ENCODE assay signal across 15 cellular contexts in the genomic region with DNA sequence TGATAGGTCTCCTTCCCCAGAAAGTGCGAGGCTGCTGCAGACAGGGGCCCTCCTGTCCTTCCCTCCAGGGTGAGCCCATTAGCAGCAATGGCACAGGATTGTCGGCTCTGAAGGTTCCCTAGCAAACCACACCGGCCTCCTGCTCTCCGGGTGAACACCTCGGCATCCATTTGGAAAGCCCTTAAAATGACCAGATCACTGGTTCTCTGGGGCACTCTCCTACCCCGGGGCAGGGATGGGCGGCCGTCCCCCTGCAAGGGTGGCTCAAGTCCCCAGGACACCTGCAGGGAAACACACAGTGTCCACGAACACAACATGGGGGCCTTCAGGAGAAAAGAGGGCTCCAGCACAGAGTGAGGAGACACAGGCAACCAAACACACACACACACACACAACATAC.
DNase-seq lines count a peak whose midpoint lies in the region; ATAC-seq, FAIRE-seq and TF ChIP-seq lines count a peak whose summit lies in the region.
"Had no signal": no experiment of that assay in that cellular context is flagged by ENCODE, and none has a peak within 500 bp of the region (broad histone marks: within the 10 kb centered on the region; RNA-seq: fewer than 3 reads in every experiment).

No MANE protein-coding gene starts in this region.

- H3K9ac ChIP-seq in IMR-90 (ENCODE audit: low read depth, low read length) (no peak overlapping the region), H1 (replicated peaks in 1 of 4; ENCODE audit: extremely low read depth in 1 of 4, low read depth in 3 of 4, low read length in 3 of 4) (0 out of 7 replicates have a peak overlapping the region, but pooled peaks of 1 of the 4 experiments have one; percentile 44), trophoblast cell (ENCODE audit: low read length) (no peak overlapping the region)

- H3K36me3 Mint-ChIP-seq in immature natural killer cell, result no peaks in the 10 kb centered on the region
- H3K36me3 Mint-ChIP-seq: CD4-positive, alpha-beta memory T cell; IgD-negative memory B cell had no signal

- H3K9me3 ChIP-seq in IMR-90 (ENCODE audit: control insufficient read depth, insufficient read depth, low read length) (peaks cover 50% of the 10 kb centered on the region), H1 (ENCODE audit: insufficient read depth in 2 of 2, low read depth in 1 of 2, low read length in 1 of 2) (peaks cover 42 to 45% of the 10 kb centered on the region in 2 experiments), trophoblast cell (ENCODE audit: insufficient read depth, low read depth, low read length) (peaks cover 46% of the 10 kb centered on the region)
- H3K9me3 ChIP-seq: BE2C had no signal

- no peaks in the 10 kb centered on the region for H3K79me1 ChIP-seq in IMR-90 (ENCODE audit: low read depth in 1 of 2, low read length in 2 of 2)
- peaks cover 4% of the 10 kb centered on the region for H3K79me1 ChIP-seq in H1 (ENCODE audit: low read depth, low read length)
- no peaks in the 10 kb centered on the region for H3K79me1 ChIP-seq in trophoblast cell (ENCODE audit: low read length)

- H2BK15ac ChIP-seq in IMR-90 (ENCODE audit: low read depth, low read length), result no peak overlapping the region
- H2BK15ac ChIP-seq in H1 (ENCODE audit: low read length), result no peak overlapping the region

- DNase-seq in IMR-90 (no peak), H1 (ENCODE audit: low read depth in 1 of 2, low spot score in 2 of 2) (no peak), trophoblast cell (no peak), NCI-H2196 (lab: John Stamatoyannopoulos, UW; ENCODE audit: unreplicated experiment) (no peak), immature natural killer cell (no peak)
- DNase-seq: BE2C; CD4-positive, alpha-beta memory T cell; DMS79 had no signal

- H3K36me3 ChIP-seq in IMR-90 (ENCODE audit: control insufficient read depth, insufficient read depth, low read length) (no peaks in the 10 kb centered on the region), H1 (ENCODE audit: control insufficient read depth in 2 of 4, insufficient read depth in 4 of 4, low read length in 3 of 4) (peaks cover 0 to 3% (median 0%) of the 10 kb centered on the region in 4 experiments; a peak in 1 of 8 replicates), trophoblast cell (ENCODE audit: control insufficient read depth in 1 of 2, insufficient read depth in 2 of 2, low read length in 2 of 2) (no peaks in the 10 kb centered on the region)
- H3K36me3 ChIP-seq: BE2C had no signal

- H3K14ac ChIP-seq in IMR-90 (replicated peaks; ENCODE audit: low read depth, low read length), result no peak overlapping the region
- H3K14ac ChIP-seq in H1 (ENCODE audit: insufficient read length), result no peak overlapping the region
- no peak overlapping the region for H3K14ac ChIP-seq in trophoblast cell (ENCODE audit: low read length)

- H3K56ac ChIP-seq in IMR-90 (ENCODE audit: extremely low read depth, insufficient read depth, low read length), result no peak overlapping the region
- peak overlapping the region; percentile 97 for H3K56ac ChIP-seq in H1 (replicated peaks; ENCODE audit: insufficient read length, low read depth, low read length)

- no peak overlapping the region for H2BK120ac ChIP-seq in IMR-90 (ENCODE audit: low read depth, low read length)
- no peak overlapping the region for H2BK120ac ChIP-seq in H1 (replicated peaks; ENCODE audit: low read depth, low read length)
- H2BK120ac ChIP-seq in trophoblast cell (ENCODE audit: insufficient read depth, low read length, poor library complexity), result no peak overlapping the region

- H3K18ac ChIP-seq in IMR-90 (ENCODE audit: low read depth, low read length) (no peak overlapping the region), H1 (ENCODE audit: extremely low read depth, low read length) (no peak overlapping the region), trophoblast cell (ENCODE audit: low read length) (no peak overlapping the region)

- no peak overlapping the region for H3K4me3 Mint-ChIP-seq in immature natural killer cell
- H3K4me3 Mint-ChIP-seq: CD4-positive, alpha-beta memory T cell; IgD-negative memory B cell had no signal

- intact Hi-C loops in IMR-90 (cut with micrococcal nuclease), result no loop called here

- in situ Hi-C loops in IMR-90 (cut with MboI; ENCODE audit: low sequenced_read_pairs), result no loop called here

- TF ChIP-seq POLR2A in IMR-90 (IDR thresholded peaks at IDR 0.05; ENCODE audit: low read depth, low read length), result no peak
- TF ChIP-seq POLR2A in H1 (IDR thresholded peaks at IDR 0.05; ENCODE audit: control extremely low read depth in 1 of 2, low read depth in 2 of 2, low read length in 2 of 2), result no peak

- H2BK20ac ChIP-seq in IMR-90 (ENCODE audit: low read depth, low read length) (no peak overlapping the region), H1 (ENCODE audit: low read length) (no peak overlapping the region)

- FAIRE-seq in H1 (lab: Jason Lieb, UNC), result no peak
- FAIRE-seq: A549, GM12878, GM18507 had no signal

- H3K27ac ChIP-seq in IMR-90 (ENCODE audit: insufficient read depth, low read length), result no peak overlapping the region
- H3K27ac ChIP-seq in H1 (ENCODE audit: low read depth, low read length), result no peak overlapping the region
- H3K27ac ChIP-seq in trophoblast cell (ENCODE audit: low read depth, low read length), result no peak overlapping the region
- H3K27ac ChIP-seq: A549, C4-2B had no signal

- no peak for TF ChIP-seq CTCF in IMR-90 (conservative IDR thresholded peaks at IDR 0.05; ENCODE audit: low read depth, low read length)
- TF ChIP-seq CTCF in H1 (IDR thresholded peaks at IDR 0.05; ENCODE audit: control extremely low read depth in 1 of 3, insufficient read depth in 1 of 3, low read depth in 1 of 3, low read length in 3 of 3), result no peak

- H2AK5ac ChIP-seq in IMR-90 (ENCODE audit: low read depth, low read length), result no peak overlapping the region
- H2AK5ac ChIP-seq in H1 (ENCODE audit: low read depth, low read length), result peak overlapping the region; percentile 98; the same call in 1 of the 2 replicates
- H2AK5ac ChIP-seq in trophoblast cell (ENCODE audit: low read length), result no peak overlapping the region

- H3K4me2 ChIP-seq in IMR-90 (ENCODE audit: low read depth, low read length) (no peak overlapping the region), H1 (ENCODE audit: insufficient read depth in 1 of 2, low read depth in 2 of 2, low read length in 2 of 2) (no peak overlapping the region), trophoblast cell (ENCODE audit: low read length) (no peak overlapping the region)
- H3K4me2 ChIP-seq: A549 had no signal

- CTCF ChIA-PET in IMR-90 (lab: Yijun Ruan, JAX), result no interaction called here
- CTCF ChIA-PET in H1 (lab: Charles Lee; ENCODE audit: partially characterized antibody), result no interaction called here

- no peaks in the 10 kb centered on the region; a peak in 1 of 4 replicates for H3K79me2 ChIP-seq in H1 (ENCODE audit: control insufficient read depth in 1 of 2, insufficient read depth in 2 of 2, low read length in 2 of 2)
- no peaks in the 10 kb centered on the region for H3K79me2 ChIP-seq in trophoblast cell (ENCODE audit: control insufficient read depth, insufficient read depth, low read length, poor library complexity)

- WGBS in IMR-90 (ENCODE audit: extremely low coverage in 2 of 2, insufficient read length in 1 of 2), 2 experiments, result 38% methylated on average over 2 of the region's 9 CpGs; no CpG with 5 or more reads in 1 of the 2 experiments
- 92% methylated on average over 9 of the region's 9 CpGs; no CpG with 5 or more reads in 1 of the 2 experiments for WGBS in H1 (ENCODE audit: extremely low coverage in 1 of 2, insufficient coverage in 1 of 2, insufficient read length in 1 of 2, insufficient replicate concordance in 2 of 2, low coverage in 1 of 2, low lambda C conversion rate in 2 of 2, missing lambda C conversion rate in 1 of 2), 2 experiments
- WGBS in trophoblast cell (ENCODE audit: extremely low coverage, insufficient coverage, insufficient read length), result no CpG with 5 or more reads among the region's 9 CpGs

- H3K4me1 ChIP-seq in IMR-90 (ENCODE audit: control insufficient read depth, insufficient read depth, low read length) (no peaks in the 10 kb centered on the region), H1 (replicated peaks in 1 of 4; ENCODE audit: control insufficient read depth in 3 of 4, insufficient read depth in 4 of 4, low read length in 3 of 4) (no peaks in the 10 kb centered on the region; a peak in 1 of 7 replicates), trophoblast cell (ENCODE audit: control insufficient read depth in 1 of 2, insufficient read depth in 2 of 2, low read length in 2 of 2) (no peaks in the 10 kb centered on the region)
- H3K4me1 ChIP-seq: A549, BE2C had no signal

- H4K8ac ChIP-seq in IMR-90 (ENCODE audit: low read depth in 2 of 2, low read length in 2 of 2) (no peak overlapping the region), H1 (ENCODE audit: extremely low read depth, insufficient read depth, low read length) (peak overlapping the region; percentile 38; the same call in 1 of the 2 replicates), trophoblast cell (ENCODE audit: low read depth, low read length) (no peak overlapping the region)

- BruUV-seq in IMR-90 (replicated peaks; lab: Mats Ljungman, UMichigan), result no TSS peak

- no peak overlapping the region for H2AFZ ChIP-seq in IMR-90 (replicated peaks; ENCODE audit: low read length, poor library complexity)
- H2AFZ ChIP-seq in H1 (ENCODE audit: low read length), result no peak overlapping the region
- no peak overlapping the region for H2AFZ ChIP-seq in trophoblast cell (ENCODE audit: insufficient read depth, low read length, poor library complexity)

- H3K4ac ChIP-seq in IMR-90 (ENCODE audit: low read depth, low read length) (no peak overlapping the region), H1 (replicated peaks; ENCODE audit: insufficient read length, low read depth, low read length) (no peak overlapping the region), trophoblast cell (ENCODE audit: low read depth, low read length) (no peak overlapping the region)

- H2AK9ac ChIP-seq in IMR-90 (replicated peaks; ENCODE audit: low read depth, low read length, poor library complexity), result no peak overlapping the region

- peaks cover 26% of the 10 kb centered on the region for H3K23me2 ChIP-seq in H1 (ENCODE audit: low read depth, low read length)

- H3K9me3 Mint-ChIP-seq in immature natural killer cell, result peaks cover 0 to 7% (median 5%) of the 10 kb centered on the region in 6 donors
- H3K9me3 Mint-ChIP-seq: IgD-negative memory B cell had no signal

- H3K27me3 Mint-ChIP-seq in immature natural killer cell (ENCODE audit: low read depth in 3 of 3), result no peaks in the 10 kb centered on the region
- H3K27me3 Mint-ChIP-seq: CD4-positive, alpha-beta memory T cell; IgD-negative memory B cell had no signal

- no peak overlapping the region for H3K27ac Mint-ChIP-seq in immature natural killer cell
- H3K27ac Mint-ChIP-seq: CD4-positive, alpha-beta memory T cell; IgD-negative memory B cell had no signal

- H2BK5ac ChIP-seq in IMR-90 (ENCODE audit: low read depth, low read length, poor library complexity, severe bottlenecking), result peak overlapping the region; percentile 85
- H2BK5ac ChIP-seq in H1 (ENCODE audit: low read depth, low read length), result peak overlapping the region; percentile 73; the same call in 1 of the 2 replicates
- no peak overlapping the region for H2BK5ac ChIP-seq in trophoblast cell (ENCODE audit: low read depth, low read length, poor library complexity)

- H4K91ac ChIP-seq in IMR-90 (ENCODE audit: insufficient read depth, low read depth, low read length), result no peak overlapping the region
- H4K91ac ChIP-seq in H1 (replicated peaks; ENCODE audit: insufficient read length, low read length), result peak overlapping the region; percentile 40
- no peak overlapping the region for H4K91ac ChIP-seq in trophoblast cell (ENCODE audit: low read depth, low read length)

- H3K4me1 Mint-ChIP-seq in immature natural killer cell, result no peaks in the 10 kb centered on the region
- H3K4me1 Mint-ChIP-seq: CD4-positive, alpha-beta memory T cell; IgD-negative memory B cell had no signal

- H3K9me1 ChIP-seq in IMR-90 (ENCODE audit: insufficient read depth, low read length), result no peaks in the 10 kb centered on the region

- POLR2A ChIA-PET in IMR-90 (lab: Charles Lee; ENCODE audit: unreplicated experiment) (no interaction called here), H1 (lab: Charles Lee; ENCODE audit: partially characterized antibody) (interaction anchor here (0.6 kb wide), 1 partner anchor 14 kb away, joined by 3 read pairs; no protein-coding TSS in a partner anchor)

- no peak overlapping the region for H4K12ac ChIP-seq in trophoblast cell (ENCODE audit: low read depth, low read length)

- ATAC-seq in IMR-90 (ENCODE audit: low read depth), result no peak
- ATAC-seq in GM18870 (IDR thresholded peaks at IDR 0.05; ENCODE audit: unreplicated experiment), result no peak
- ATAC-seq: A549, GM12878, HCT116 had no signal

- no peak overlapping the region for H4K5ac ChIP-seq in IMR-90 (ENCODE audit: low read depth, low read length)
- H4K5ac ChIP-seq in H1 (ENCODE audit: insufficient read length, low read depth, low read length), result no peak overlapping the region

- H3K23ac ChIP-seq in IMR-90 (ENCODE audit: low read depth, low read length) (no peak overlapping the region), H1 (ENCODE audit: insufficient read length) (no peak overlapping the region), trophoblast cell (ENCODE audit: low read length) (peak overlapping the region; percentile 98)

- 0 out of 2 replicates have a peak overlapping the region, but pooled peaks have one; percentile 80 for H2BK12ac ChIP-seq in H1 (ENCODE audit: low read depth, low read length)
- no peak overlapping the region for H2BK12ac ChIP-seq in trophoblast cell (ENCODE audit: low read length)

- dilution Hi-C loops in IMR-90 (cut with HindIII; ENCODE audit: low sequenced_read_pairs, unreplicated experiment), result no loop called here

- no peak for TF ChIP-seq RAD21 in IMR-90 (IDR thresholded peaks at IDR 0.05; ENCODE audit: low read length)
- TF ChIP-seq RAD21 in H1 (IDR thresholded peaks at IDR 0.05 in 1 of 2, conservative IDR thresholded peaks at IDR 0.05 in 1 of 2; ENCODE audit: low read depth in 2 of 2, low read length in 2 of 2), result no peak

- H3K27me3 ChIP-seq in IMR-90 (ENCODE audit: control insufficient read depth, insufficient read depth, low read length), result no peaks in the 10 kb centered on the region
- H3K27me3 ChIP-seq in H1 (replicated peaks in 1 of 4; ENCODE audit: control insufficient read depth in 3 of 4, extremely low read depth in 1 of 4, insufficient read depth in 3 of 4, low read length in 3 of 4), result no peaks in the 10 kb centered on the region
- H3K27me3 ChIP-seq in trophoblast cell (ENCODE audit: insufficient read depth, low read length), result no peaks in the 10 kb centered on the region
- H3K27me3 ChIP-seq: BE2C had no signal

- H3K4me3 ChIP-seq in IMR-90 (ENCODE audit: insufficient read depth, low read depth, low read length) (no peak overlapping the region), H1 (ENCODE audit: extremely low read depth in 1 of 4, insufficient read depth in 2 of 4, low read depth in 3 of 4, low read length in 4 of 4) (no peak overlapping the region), trophoblast cell (ENCODE audit: low read depth, low read length) (no peak overlapping the region)
- H3K4me3 ChIP-seq: A549, GM12878 had no signal

- H4K20me1 ChIP-seq in IMR-90 (ENCODE audit: insufficient read depth, low read length), result no peaks in the 10 kb centered on the region
- peaks cover 0 to 14% of the 10 kb centered on the region in 2 experiments for H4K20me1 ChIP-seq in H1 (replicated peaks in 1 of 2; ENCODE audit: control insufficient read depth in 1 of 2, insufficient read depth in 2 of 2, low read length in 2 of 2)

- TF ChIP-seq EP300 in H1 (IDR thresholded peaks at IDR 0.05; ENCODE audit: borderline replicate concordance in 1 of 2, low read depth in 2 of 2, low read length in 2 of 2), result no peak
